25 cellular contexts compared by ENCODE assay signal in genomic region chr7:1933066-1933835, GRCh38.
A peak's percentile ranks its signal among the peaks of the same experiment; 100 is the strongest.
DNase-seq lines count a peak whose midpoint lies in the region; ATAC-seq and TF ChIP-seq lines count a peak whose summit lies in the region.
"Had no signal": no experiment of that assay in that cellular context is flagged by ENCODE, and none has a peak within 500 bp of the region (broad histone marks: within the 10 kb centered on the region; RNA-seq: fewer than 3 reads in every experiment).

No MANE protein-coding gene starts in this region.

- DNase-seq in Caco-2 (no peak), NCI-H2171 treated with DMSO at 0.1 percent for 48 hours (lab: John Stamatoyannopoulos, UW) (peak; percentile 57), nephron progenitor cell (no peak), NCI-H446 treated with DMSO at 0.1 percent for 48 hours (lab: John Stamatoyannopoulos, UW) (no peak)
- no peak for DNase-seq in stimulated activated naive CD8-positive, alpha-beta T cell treated with anti-CD3 and anti-CD28 coated beads, Interleukin-15, Interleukin-2, amounts not matched to agents 100 U/mL and 50 U/mL, for 24 hours
- DNase-seq: activated CD4-positive, alpha-beta T cell treated with anti-CD3 and anti-CD28 coated beads, Interleukin-2, amount 10 ng/mL, durations not matched to agents 7 days and 5 days; activated CD8-positive, alpha-beta memory T cell treated with anti-CD3 and anti-CD28 coated beads, Interleukin-2, amount 10 ng/mL, durations not matched to agents 7 days and 5 days; central memory CD4-positive, alpha-beta T cell; dorsolateral prefrontal cortex; head of caudate nucleus; IMR-90; naive thymus-derived CD8-positive, alpha-beta T cell; NCI-H1417; sigmoid colon; T-helper 2 cell had no signal

- H4K20me1 ChIP-seq in BLaER1: peaks cover 61% of the 10 kb centered on the region

- no peak for TF ChIP-seq CTCF in Caco-2 (IDR thresholded peaks at IDR 0.05; ENCODE audit: insufficient read depth in 1 of 2, low read depth in 1 of 2, low read length in 1 of 2, severe bottlenecking in 1 of 2, unreplicated experiment in 1 of 2)
- no peak for TF ChIP-seq CTCF in nephron progenitor cell (IDR thresholded peaks at IDR 0.05)

- H3K27me3 ChIP-seq in BLaER1: no peaks in the 10 kb centered on the region
- H3K27me3 ChIP-seq in Caco-2 (replicated peaks; ENCODE audit: control insufficient read depth, insufficient read depth, low read length): no peaks in the 10 kb centered on the region
- H3K27me3 ChIP-seq: ascending aorta, dorsolateral prefrontal cortex, sigmoid colon, SJSA1, vagina had no signal

- intact Hi-C loops in Caco-2 (cut with micrococcal nuclease; ENCODE audit: unreplicated experiment): no loop called here

- no peak overlapping the region for H3K27ac ChIP-seq in BLaER1
- H3K27ac ChIP-seq: ascending aorta, dorsolateral prefrontal cortex, epithelial cell of prostate, sigmoid colon, SJSA1, vagina had no signal

- H3K27ac Mint-ChIP-seq in Caco-2 (ENCODE audit: unreplicated experiment) (peak overlapping the region; percentile 6), nephron progenitor cell (peak overlapping the region; percentile 31)
- H3K27ac Mint-ChIP-seq: activated CD4-positive, alpha-beta T cell treated with anti-CD3 and anti-CD28 coated beads, Interleukin-2, amount 10 ng/mL, durations not matched to agents 7 days and 5 days; activated CD8-positive, alpha-beta memory T cell treated with anti-CD3 and anti-CD28 coated beads, Interleukin-2, amount 10 ng/mL, durations not matched to agents 7 days and 5 days; activated T-helper 1 cell treated with anti-CD3 and anti-CD28 coated beads, Interleukin-12 subunit alpha, Interleukin-12 subunit beta, Interleukin-2, Interleukin-4 antibody, amounts not matched to agents 30 ng/mL and 10 ng/mL and 1 ng/mL, durations not matched to agents 14 hours and 24 hours and 36 hours had no signal

- peaks cover 38% of the 10 kb centered on the region for H3K36me3 Mint-ChIP-seq in Caco-2 (ENCODE audit: insufficient read depth, unreplicated experiment)
- H3K36me3 Mint-ChIP-seq in nephron progenitor cell (ENCODE audit: low read depth): peaks cover 44% of the 10 kb centered on the region

- H3K4me1 ChIP-seq in BLaER1 (peaks cover 66% of the 10 kb centered on the region), Caco-2 (no peaks in the 10 kb centered on the region)
- H3K4me1 ChIP-seq: ascending aorta, HAP-1, sigmoid colon, SJSA1 had no signal

- no peaks in the 10 kb centered on the region for H3K4me1 Mint-ChIP-seq in Caco-2 (ENCODE audit: low read depth, unreplicated experiment)
- H3K4me1 Mint-ChIP-seq in nephron progenitor cell: peaks cover 15% of the 10 kb centered on the region

- BruUV-seq in Caco-2 (replicated peaks; lab: Mats Ljungman, UMichigan): no TSS peak

- CTCF ChIA-PET in Caco-2 (lab: Charles Lee): no interaction called here

- H3K9me3 Mint-ChIP-seq in Caco-2 (ENCODE audit: unreplicated experiment) (peaks cover 10% of the 10 kb centered on the region), nephron progenitor cell (peaks cover 27% of the 10 kb centered on the region)
- H3K9me3 Mint-ChIP-seq: activated naive CD4-positive, alpha-beta T cell treated with anti-CD3 and anti-CD28 coated beads, Interleukin-2, amount 50 U/mL, for 24 hours; activated T-helper 1 cell treated with anti-CD3 and anti-CD28 coated beads, Interleukin-12 subunit alpha, Interleukin-12 subunit beta, Interleukin-2, Interleukin-4 antibody, amounts not matched to agents 30 ng/mL and 10 ng/mL and 1 ng/mL, durations not matched to agents 14 hours and 24 hours and 36 hours; naive thymus-derived CD8-positive, alpha-beta T cell had no signal

- no peaks in the 10 kb centered on the region for H3K27me3 Mint-ChIP-seq in Caco-2 (ENCODE audit: insufficient read depth, unreplicated experiment)
- H3K27me3 Mint-ChIP-seq in nephron progenitor cell (ENCODE audit: low read depth, poor library complexity): peaks cover 6% of the 10 kb centered on the region
- H3K27me3 Mint-ChIP-seq: activated naive CD4-positive, alpha-beta T cell treated with anti-CD3 and anti-CD28 coated beads, Interleukin-2, amount 50 U/mL, for 24 hours; naive thymus-derived CD8-positive, alpha-beta T cell had no signal

- peaks cover 69% of the 10 kb centered on the region for H3K36me3 ChIP-seq in BLaER1
- no peaks in the 10 kb centered on the region for H3K36me3 ChIP-seq in Caco-2 (ENCODE audit: control insufficient read depth, insufficient read depth, low read length)
- H3K36me3 ChIP-seq: ascending aorta, HAP-1, sigmoid colon, SJSA1, vagina had no signal

- H3K4me3 ChIP-seq in BLaER1: no peak overlapping the region
- no peak overlapping the region for H3K4me3 ChIP-seq in Caco-2 (ENCODE audit: low read depth, low read length)
- H3K4me3 ChIP-seq: ascending aorta, dorsolateral prefrontal cortex, HAP-1, sigmoid colon, SJSA1, vagina had no signal

- peaks cover 16% of the 10 kb centered on the region; the same call in 1 of the 2 replicates for H3K9me3 ChIP-seq in BLaER1
- H3K9me3 ChIP-seq in Caco-2: no peaks in the 10 kb centered on the region
- H3K9me3 ChIP-seq: ascending aorta, HAP-1, sigmoid colon, SJSA1, vagina had no signal

- H3K4me2 ChIP-seq in BLaER1: peak overlapping the region; percentile 14; the same call in 1 of the 2 replicates

- POLR2A ChIA-PET in Caco-2 (lab: Charles Lee): no interaction called here

- H3K4me3 Mint-ChIP-seq in Caco-2 (ENCODE audit: unreplicated experiment) (no peak overlapping the region), nephron progenitor cell (no peak overlapping the region)
- H3K4me3 Mint-ChIP-seq: activated CD4-positive, alpha-beta T cell treated with anti-CD3 and anti-CD28 coated beads, Interleukin-2, amount 10 ng/mL, durations not matched to agents 7 days and 5 days; activated CD8-positive, alpha-beta memory T cell treated with anti-CD3 and anti-CD28 coated beads, Interleukin-2, amount 10 ng/mL, durations not matched to agents 7 days and 5 days; activated naive CD4-positive, alpha-beta T cell treated with anti-CD3 and anti-CD28 coated beads, Interleukin-2, amount 50 U/mL, for 24 hours; activated T-helper 1 cell treated with anti-CD3 and anti-CD28 coated beads, Interleukin-12 subunit alpha, Interleukin-12 subunit beta, Interleukin-2, Interleukin-4 antibody, amounts not matched to agents 30 ng/mL and 10 ng/mL and 1 ng/mL, durations not matched to agents 14 hours and 24 hours and 36 hours had no signal

- peak overlapping the region; percentile 23; the same call in 1 of the 2 replicates for H3K9ac ChIP-seq in BLaER1

- ATAC-seq in stimulated activated naive CD8-positive, alpha-beta T cell treated with anti-CD3 and anti-CD28 coated beads, Interleukin-15, Interleukin-2, amounts not matched to agents 100 U/mL and 50 U/mL, for 24 hours: no peak
- ATAC-seq in HG02588 (IDR thresholded peaks at IDR 0.05; ENCODE audit: unreplicated experiment): no peak
- ATAC-seq: activated CD8-positive, alpha-beta memory T cell treated with anti-CD3 and anti-CD28 coated beads, Interleukin-2, amount 10 ng/mL, durations not matched to agents 7 days and 5 days; naive thymus-derived CD8-positive, alpha-beta T cell; Panc1 had no signal
